In genomic region chr11:124762077-124762623, GRCh38 we compare ENCODE assay signal across 9 cellular contexts. TPM values are rescaled to one million over a fixed set of nuclear protein-coding genes. Genes with fewer than 3 reads are reported as not detected.
A peak's percentile ranks its signal among the peaks of the same experiment; 100 is the strongest.
DNase-seq lines count a peak whose midpoint lies in the region; ATAC-seq lines count a peak whose summit lies in the region.
"Had no signal": no experiment of that assay in that cellular context is flagged by ENCODE, and none has a peak within 500 bp of the region (broad histone marks: within the 10 kb centered on the region; RNA-seq: fewer than 3 reads in every experiment).

Gene ESAM (minus strand): TSS chr11:124762290. CDS start chr11:124762154, 136 bp downstream.

- H3K9me3 Mint-ChIP-seq in activated CD4-positive, alpha-beta T cell treated with anti-CD3 and anti-CD28 coated beads, Interleukin-2, amount 10 ng/mL, durations not matched to agents 24 days and 14 days = no peaks in the 10 kb centered on the region
- H3K9me3 Mint-ChIP-seq in stimulated activated naive CD8-positive, alpha-beta T cell treated with anti-CD3 and anti-CD28 coated beads, Interleukin-15, Interleukin-2, amounts not matched to agents 100 ng/mL and 50 ng/mL, for 24 hours = no peaks in the 10 kb centered on the region

- H3K27me3 ChIP-seq in mucosa of rectum (ENCODE audit: control insufficient read depth in 2 of 2, insufficient read depth in 2 of 2, low read length in 2 of 2) = peaks cover 0 to 13% of the 10 kb centered on the region in 2 donors

- no peaks in the 10 kb centered on the region for H3K9me3 ChIP-seq in mucosa of rectum (ENCODE audit: control insufficient read depth in 2 of 2, low read length in 2 of 2)

- H3K36me3 Mint-ChIP-seq in activated CD4-positive, alpha-beta T cell treated with anti-CD3 and anti-CD28 coated beads, Interleukin-2, amount 10 ng/mL, durations not matched to agents 24 days and 14 days (ENCODE audit: low read depth) = peaks cover 8% of the 10 kb centered on the region
- peaks cover 4% of the 10 kb centered on the region for H3K36me3 Mint-ChIP-seq in stimulated activated naive CD8-positive, alpha-beta T cell treated with anti-CD3 and anti-CD28 coated beads, Interleukin-15, Interleukin-2, amounts not matched to agents 100 ng/mL and 50 ng/mL, for 24 hours (ENCODE audit: low read depth)

- H3K4me3 Mint-ChIP-seq in activated CD4-positive, alpha-beta T cell treated with anti-CD3 and anti-CD28 coated beads, Interleukin-2, amount 10 ng/mL, durations not matched to agents 24 days and 14 days = peak within 1 kb of the TSS; percentile 84
- peak within 1 kb of the TSS; percentile 88 for H3K4me3 Mint-ChIP-seq in stimulated activated naive CD8-positive, alpha-beta T cell treated with anti-CD3 and anti-CD28 coated beads, Interleukin-15, Interleukin-2, amounts not matched to agents 100 ng/mL and 50 ng/mL, for 24 hours

- peaks cover 4% of the 10 kb centered on the region in 2 donors for H3K36me3 ChIP-seq in mucosa of rectum (ENCODE audit: control insufficient read depth in 2 of 2, insufficient read depth in 2 of 2, low read length in 2 of 2)

- H3K4me3 ChIP-seq in mucosa of rectum (ENCODE audit: low read length in 2 of 2) = peak within 1 kb of the TSS; percentile 85 to 86

- peak within 1 kb of the TSS; percentile 81 to 82 for H3K27ac ChIP-seq in mucosa of rectum (ENCODE audit: low read depth in 2 of 2, low read length in 2 of 2)

- ATAC-seq in GM21367 (IDR thresholded peaks at IDR 0.05; ENCODE audit: unreplicated experiment) (peak; percentile 51), GM18870 (IDR thresholded peaks at IDR 0.05; ENCODE audit: unreplicated experiment) (no peak)

- DNase-seq in CMK (ENCODE audit: low read depth) (peak; percentile 58), HuH-7 (ENCODE audit: low spot score) (peak; percentile 79)
- peak; percentile 92 for DNase-seq in activated CD4-positive, alpha-beta T cell treated with anti-CD3 and anti-CD28 coated beads, Interleukin-2, amount 10 ng/mL, durations not matched to agents 24 days and 14 days
- DNase-seq in effector CD8-positive, alpha-beta T cell (lab: John Stamatoyannopoulos, UW) = peak; percentile 50

- peaks cover 23 to 30% of the 10 kb centered on the region in 2 donors for H3K4me1 ChIP-seq in mucosa of rectum (ENCODE audit: control insufficient read depth in 2 of 2, insufficient read depth in 2 of 2, low read length in 2 of 2)

- intact Hi-C loops in activated CD4-positive, alpha-beta T cell treated with anti-CD3 and anti-CD28 coated beads, Interleukin-2, amount 10 ng/mL, durations not matched to agents 24 days and 14 days (cut with micrococcal nuclease) = no loop called here

- H3K27ac Mint-ChIP-seq in activated CD4-positive, alpha-beta T cell treated with anti-CD3 and anti-CD28 coated beads, Interleukin-2, amount 10 ng/mL, durations not matched to agents 24 days and 14 days = peak within 1 kb of the TSS; percentile 68
- peak within 1 kb of the TSS; percentile 61 for H3K27ac Mint-ChIP-seq in stimulated activated naive CD8-positive, alpha-beta T cell treated with anti-CD3 and anti-CD28 coated beads, Interleukin-15, Interleukin-2, amounts not matched to agents 100 ng/mL and 50 ng/mL, for 24 hours

- H3K9ac ChIP-seq in mucosa of rectum (ENCODE audit: low read depth in 1 of 2, low read length in 2 of 2) = peak within 1 kb of the TSS; percentile 74 to 80

- peaks cover 12% of the 10 kb centered on the region for H3K4me1 Mint-ChIP-seq in activated CD4-positive, alpha-beta T cell treated with anti-CD3 and anti-CD28 coated beads, Interleukin-2, amount 10 ng/mL, durations not matched to agents 24 days and 14 days
- H3K4me1 Mint-ChIP-seq in stimulated activated naive CD8-positive, alpha-beta T cell treated with anti-CD3 and anti-CD28 coated beads, Interleukin-15, Interleukin-2, amounts not matched to agents 100 ng/mL and 50 ng/mL, for 24 hours (ENCODE audit: low read depth) = peaks cover 45% of the 10 kb centered on the region

- H3K27me3 Mint-ChIP-seq in activated CD4-positive, alpha-beta T cell treated with anti-CD3 and anti-CD28 coated beads, Interleukin-2, amount 10 ng/mL, durations not matched to agents 24 days and 14 days = peaks cover 37% of the 10 kb centered on the region
- H3K27me3 Mint-ChIP-seq in stimulated activated naive CD8-positive, alpha-beta T cell treated with anti-CD3 and anti-CD28 coated beads, Interleukin-15, Interleukin-2, amounts not matched to agents 100 ng/mL and 50 ng/mL, for 24 hours = peaks cover 32% of the 10 kb centered on the region

RNA-seq across cellular contexts. Expression of gene ESAM, which starts in this region (rescaled TPM):
- 0.24 TPM in 1 of 2 replicates, not detected in the other for total RNA-seq in activated CD4-positive, alpha-beta T cell treated with anti-CD3 and anti-CD28 coated beads, Interleukin-2, amount 10 ng/mL, durations not matched to agents 24 days and 14 days
- total RNA-seq: SK-MEL-5 had no signal

Comparison
In these comparisons a context has a peak if more than half of its experiments do, and no peak if none do; other contexts are left out.
1. Peak in DNase-seq in activated CD4-positive, alpha-beta T cell treated with anti-CD3 and anti-CD28 coated beads, Interleukin-2, amount 10 ng/mL, durations not matched to agents 24 days and 14 days; RNA of the gene not detected or under 1 TPM.